In genomic region chr20:61535536-61535935, GRCh38 we compare ENCODE assay signal across 29 cellular contexts.
"Had no signal": no experiment of that assay in that cellular context is flagged by ENCODE, and none has a peak within 500 bp of the region (broad histone marks: within the 10 kb centered on the region; RNA-seq: fewer than 3 reads in every experiment).

No MANE protein-coding gene starts in this region.

- DNase-seq: colonic mucosa; cortex of kidney; dermis blood vessel endothelial cell; effector CD4-positive, alpha-beta T cell; effector CD8-positive, alpha-beta T cell; effector memory CD4-positive, alpha-beta T cell; effector memory CD8-positive, alpha-beta T cell; endodermal cell; erythroblast; esophagus squamous epithelium; foreskin fibroblast; foreskin keratinocyte; foreskin melanocyte; gastrocnemius medialis; glutamatergic neuron; head of caudate nucleus; heart left ventricle; heart right ventricle had no signal

- H3K27me3 Mint-ChIP-seq: dendritic cell treated with granulocyte-macrophage colony-stimulating factor and Interleukin-4, amounts not matched to agents 40 ng/mL and 50 ng/mL, for 4 days had no signal

- H3K4me1 ChIP-seq: colonic mucosa, esophagus muscularis mucosa, esophagus squamous epithelium, gastrocnemius medialis, gastroesophageal sphincter, heart left ventricle, heart right ventricle had no signal

- H3K27ac ChIP-seq: colonic mucosa, coronary artery, dorsolateral prefrontal cortex, epithelial cell of prostate, esophagus muscularis mucosa, esophagus squamous epithelium, foreskin keratinocyte, gastrocnemius medialis, gastroesophageal sphincter, heart left ventricle, heart right ventricle had no signal

- H3K9me3 Mint-ChIP-seq: dendritic cell treated with granulocyte-macrophage colony-stimulating factor and Interleukin-4, amounts not matched to agents 40 ng/mL and 50 ng/mL, for 4 days; effector memory CD8-positive, alpha-beta T cell; endodermal cell had no signal

- H3K4me1 Mint-ChIP-seq: endodermal cell had no signal

- FAIRE-seq: colon, endometrium, endothelial cell of umbilical vein, frontal cortex had no signal

- H3K4me3 Mint-ChIP-seq: dendritic cell treated with granulocyte-macrophage colony-stimulating factor and Interleukin-4, amounts not matched to agents 40 ng/mL and 50 ng/mL, for 4 days; effector memory CD8-positive, alpha-beta T cell; endodermal cell had no signal

- H3K36me3 ChIP-seq: colonic mucosa, esophagus muscularis mucosa, esophagus squamous epithelium, gastrocnemius medialis, gastroesophageal sphincter, heart left ventricle, heart right ventricle had no signal

- ATAC-seq: effector memory CD8-positive, alpha-beta T cell; esophagus mucosa; foreskin keratinocyte; gastrocnemius medialis; gastroesophageal sphincter; heart left ventricle; heart right ventricle had no signal

- H3K9me3 ChIP-seq: colonic mucosa, esophagus muscularis mucosa, esophagus squamous epithelium, gastrocnemius medialis, gastroesophageal sphincter, heart left ventricle, heart right ventricle had no signal

- H3K4me3 ChIP-seq: colonic mucosa, coronary artery, dorsolateral prefrontal cortex, esophagus muscularis mucosa, esophagus squamous epithelium, gastrocnemius medialis, gastroesophageal sphincter, heart left ventricle, heart right ventricle had no signal

- H3K27ac Mint-ChIP-seq: dendritic cell treated with granulocyte-macrophage colony-stimulating factor and Interleukin-4, amounts not matched to agents 40 ng/mL and 50 ng/mL, for 4 days; effector memory CD8-positive, alpha-beta T cell; endodermal cell had no signal

- H3K27me3 ChIP-seq: colonic mucosa, dorsolateral prefrontal cortex, foreskin keratinocyte, gastrocnemius medialis had no signal
